In genomic region chr15:32918481-32919026, GRCh38 we compare ENCODE assay signal across 19 cellular contexts.
DNase-seq lines count a peak whose midpoint lies in the region; ATAC-seq and TF ChIP-seq lines count a peak whose summit lies in the region.
"Had no signal": no experiment of that assay in that cellular context is flagged by ENCODE, and none has a peak within 500 bp of the region (broad histone marks: within the 10 kb centered on the region; RNA-seq: fewer than 3 reads in every experiment).

No MANE protein-coding gene starts in this region.

- H3K4me3 Mint-ChIP-seq in chondrocyte (ENCODE audit: unreplicated experiment) (no peak overlapping the region), osteocyte (ENCODE audit: unreplicated experiment) (no peak overlapping the region)
- no peak overlapping the region for H3K4me3 Mint-ChIP-seq in activated CD4-positive, alpha-beta memory T cell treated with anti-CD3 and anti-CD28 coated beads, Interleukin-2, amount 10 ng/mL, durations not matched to agents 7 days and 5 days
- H3K4me3 Mint-ChIP-seq: B cell had no signal

- no peak for ATAC-seq in HG03159 (IDR thresholded peaks at IDR 0.05; ENCODE audit: unreplicated experiment)
- no peak for ATAC-seq in HG03108 (IDR thresholded peaks at IDR 0.05; ENCODE audit: unreplicated experiment)
- ATAC-seq: Right ventricle myocardium inferior, SK-N-SH treated with all-trans-retinoic acid at 6 μM for 48 hours had no signal

- no peaks in the 10 kb centered on the region for H3K36me3 ChIP-seq in iPS-20b (ENCODE audit: insufficient read depth, low read depth, low read length)
- H3K36me3 ChIP-seq: HAP-1 had no signal

- H3K9me3 ChIP-seq in iPS-20b (ENCODE audit: insufficient read depth, low read depth, low read length), result no peaks in the 10 kb centered on the region
- H3K9me3 ChIP-seq: HAP-1 had no signal

- peak; percentile 76 for DNase-seq in ELF-1 (ENCODE audit: low read depth, low spot score)
- no peak for DNase-seq in chondrocyte (ENCODE audit: low spot score)
- DNase-seq in osteocyte (ENCODE audit: extremely low spot score, unreplicated experiment), result no peak
- no peak for DNase-seq in activated CD4-positive, alpha-beta memory T cell treated with anti-CD3 and anti-CD28 coated beads, Interleukin-2, amount 10 ng/mL, durations not matched to agents 7 days and 5 days
- DNase-seq in amygdala (lab: John Stamatoyannopoulos, UW), result no peak
- DNase-seq: KG1, NCI-H1105 treated with DMSO at 0.1 percent for 48 hours, NCI-H187 treated with DMSO at 0.1 percent for 48 hours, NCI-H2171, NCI-H446 treated with DMSO at 0.1 percent for 48 hours, NCI-H748 treated with DMSO at 0.1 percent for 48 hours, PC-9 had no signal

- H3K27ac Mint-ChIP-seq in chondrocyte (ENCODE audit: unreplicated experiment), result peak overlapping the region; percentile 78
- H3K27ac Mint-ChIP-seq in osteocyte (ENCODE audit: unreplicated experiment), result peak overlapping the region; percentile 72
- H3K27ac Mint-ChIP-seq in activated CD4-positive, alpha-beta memory T cell treated with anti-CD3 and anti-CD28 coated beads, Interleukin-2, amount 10 ng/mL, durations not matched to agents 7 days and 5 days, result no peak overlapping the region
- H3K27ac Mint-ChIP-seq: B cell had no signal

- H3K36me3 Mint-ChIP-seq in chondrocyte (ENCODE audit: low read depth), result no peaks in the 10 kb centered on the region
- H3K36me3 Mint-ChIP-seq in osteocyte (ENCODE audit: unreplicated experiment), result no peaks in the 10 kb centered on the region
- no peaks in the 10 kb centered on the region for H3K36me3 Mint-ChIP-seq in activated CD4-positive, alpha-beta memory T cell treated with anti-CD3 and anti-CD28 coated beads, Interleukin-2, amount 10 ng/mL, durations not matched to agents 7 days and 5 days (ENCODE audit: low read depth)

- CTCF ChIA-PET in activated CD4-positive, alpha-beta memory T cell treated with anti-CD3 and anti-CD28 coated beads, Interleukin-2, amount 10 ng/mL, durations not matched to agents 7 days and 5 days (lab: Charles Lee), result interaction anchor here (0.5 kb wide), 1 partner anchor 11 kb away, joined by 3 read pairs; no protein-coding TSS in a partner anchor

- no peak for TF ChIP-seq CTCF in chondrocyte (IDR thresholded peaks at IDR 0.05)
- no peak for TF ChIP-seq CTCF in osteocyte (IDR thresholded peaks at IDR 0.05)

- 0 out of 2 replicates have a peak overlapping the region, but pooled peaks have one; percentile 30 for H3K4me3 ChIP-seq in iPS-20b (ENCODE audit: low read length)
- H3K4me3 ChIP-seq: HAP-1, PC-9 had no signal

- H3K27me3 ChIP-seq in iPS-20b (ENCODE audit: insufficient read depth, low read length), result no peaks in the 10 kb centered on the region

- no peak overlapping the region for H3K9ac ChIP-seq in iPS-20b (ENCODE audit: low read depth, low read length)

- H3K9me3 Mint-ChIP-seq in chondrocyte (ENCODE audit: low read depth) (no peaks in the 10 kb centered on the region), osteocyte (ENCODE audit: unreplicated experiment) (no peaks in the 10 kb centered on the region)
- no peaks in the 10 kb centered on the region for H3K9me3 Mint-ChIP-seq in activated CD4-positive, alpha-beta memory T cell treated with anti-CD3 and anti-CD28 coated beads, Interleukin-2, amount 10 ng/mL, durations not matched to agents 7 days and 5 days

- H3K27me3 Mint-ChIP-seq in chondrocyte (ENCODE audit: low read depth) (no peaks in the 10 kb centered on the region), osteocyte (ENCODE audit: unreplicated experiment) (no peaks in the 10 kb centered on the region)
- no peaks in the 10 kb centered on the region for H3K27me3 Mint-ChIP-seq in activated CD4-positive, alpha-beta memory T cell treated with anti-CD3 and anti-CD28 coated beads, Interleukin-2, amount 10 ng/mL, durations not matched to agents 7 days and 5 days

- peaks cover 25% of the 10 kb centered on the region for H3K4me1 Mint-ChIP-seq in chondrocyte (ENCODE audit: low read depth)
- peaks cover 28% of the 10 kb centered on the region for H3K4me1 Mint-ChIP-seq in osteocyte (ENCODE audit: unreplicated experiment)
- H3K4me1 Mint-ChIP-seq in activated CD4-positive, alpha-beta memory T cell treated with anti-CD3 and anti-CD28 coated beads, Interleukin-2, amount 10 ng/mL, durations not matched to agents 7 days and 5 days, result no peaks in the 10 kb centered on the region

- no peak overlapping the region for H3K27ac ChIP-seq in iPS-20b (ENCODE audit: low read length)
- H3K27ac ChIP-seq: PC-9 had no signal

- peaks cover 10% of the 10 kb centered on the region for H3K4me1 ChIP-seq in iPS-20b (ENCODE audit: insufficient read depth, low read length)
- H3K4me1 ChIP-seq: HAP-1 had no signal

- POLR2A ChIA-PET in activated CD4-positive, alpha-beta memory T cell treated with anti-CD3 and anti-CD28 coated beads, Interleukin-2, amount 10 ng/mL, durations not matched to agents 7 days and 5 days (lab: Charles Lee), result interaction anchor here (0.7 kb wide), 1 partner anchor 1786 kb away, joined by 3 read pairs; no protein-coding TSS in a partner anchor
